ENCODE assay signal across 8 cellular contexts in genomic region chr9:129568560-129569505, GRCh38. TPM values are rescaled to one million over a fixed set of nuclear protein-coding genes. Genes with fewer than 3 reads are reported as not detected.
A peak's percentile ranks its signal among the peaks of the same experiment; 100 is the strongest.
DNase-seq lines count a peak whose midpoint lies in the region; ATAC-seq, FAIRE-seq and TF ChIP-seq lines count a peak whose summit lies in the region.

No MANE protein-coding gene starts in this region.

- H3K36me3 Mint-ChIP-seq in brain = no peaks in the 10 kb centered on the region
- H3K36me3 Mint-ChIP-seq in stimulated activated memory B cell treated with anti-CD40 and anti-IgM and Interleukin-4, amounts not matched to agents 10 μg/mL and 1 μg/mL and 100 μg/mL, for 72 hours = peaks cover 3% of the 10 kb centered on the region

- no peak for TF ChIP-seq POLR2A in NB4 (IDR thresholded peaks at IDR 0.05; ENCODE audit: extremely low read depth, insufficient read length)

- H3K9me3 ChIP-seq in keratinocyte (ENCODE audit: control insufficient read depth, low read depth, low read length) = no peaks in the 10 kb centered on the region

- FAIRE-seq in keratinocyte (lab: Jason Lieb, UNC) = no peak

- H3K36me3 ChIP-seq in keratinocyte (ENCODE audit: control insufficient read depth in 2 of 2, extremely low read depth in 1 of 2, insufficient read depth in 2 of 2, low read length in 2 of 2) = no peaks in the 10 kb centered on the region

- no peak overlapping the region for H3K27ac ChIP-seq in keratinocyte (ENCODE audit: control insufficient read depth, insufficient read depth, low read length)

- TF ChIP-seq CTCF in NB4 (IDR thresholded peaks at IDR 0.05; ENCODE audit: low read depth, low read length) = no peak
- no peak for TF ChIP-seq CTCF in brain (conservative IDR thresholded peaks at IDR 0.05)
- no peak for TF ChIP-seq CTCF in keratinocyte (optimal IDR thresholded peaks at IDR 0.05 in 1 of 3, IDR thresholded peaks at IDR 0.05 in 1 of 3, conservative IDR thresholded peaks at IDR 0.05 in 1 of 3; ENCODE audit: extremely low read depth in 1 of 3, insufficient read depth in 2 of 3, low read length in 3 of 3)

- H3K27me3 Mint-ChIP-seq in brain = peaks cover 3% of the 10 kb centered on the region
- H3K27me3 Mint-ChIP-seq in stimulated activated memory B cell treated with anti-CD40 and anti-IgM and Interleukin-4, amounts not matched to agents 10 μg/mL and 1 μg/mL and 100 μg/mL, for 72 hours = peaks cover 66% of the 10 kb centered on the region

- dilution Hi-C loops in keratinocyte (cut with MboI; ENCODE audit: extremely low pct_ligation_motif_present, low sequenced_read_pairs) = no loop called here

- H3K9ac ChIP-seq in keratinocyte (ENCODE audit: control insufficient read depth, extremely low read depth, insufficient read depth, low read length) = peak overlapping the region; percentile 28

- H3K4me3 Mint-ChIP-seq in brain = peak overlapping the region; percentile 82 to 87 (median 83)
- peak overlapping the region; percentile 45 for H3K4me3 Mint-ChIP-seq in stimulated activated memory B cell treated with anti-CD40 and anti-IgM and Interleukin-4, amounts not matched to agents 10 μg/mL and 1 μg/mL and 100 μg/mL, for 72 hours

- H3K9me3 Mint-ChIP-seq in brain = peaks cover 0 to 8% (median 5%) of the 10 kb centered on the region in 5 experiments
- peaks cover 4% of the 10 kb centered on the region for H3K9me3 Mint-ChIP-seq in stimulated activated memory B cell treated with anti-CD40 and anti-IgM and Interleukin-4, amounts not matched to agents 10 μg/mL and 1 μg/mL and 100 μg/mL, for 72 hours

- ATAC-seq in stimulated activated memory B cell treated with anti-CD40 and anti-IgM and Interleukin-4, amounts not matched to agents 10 μg/mL and 1 μg/mL and 100 μg/mL, for 72 hours = peak; percentile 10
- no peak for ATAC-seq in HG03025 (IDR thresholded peaks at IDR 0.05; ENCODE audit: low FRiP score, unreplicated experiment)
- no peak for ATAC-seq in HG03565 (IDR thresholded peaks at IDR 0.05; ENCODE audit: unreplicated experiment)

- no peaks in the 10 kb centered on the region for H3K79me2 ChIP-seq in keratinocyte (ENCODE audit: control insufficient read depth, insufficient read depth, low read length)

- H3K4me1 Mint-ChIP-seq in brain = peaks cover 41% of the 10 kb centered on the region
- peaks cover 26% of the 10 kb centered on the region for H3K4me1 Mint-ChIP-seq in stimulated activated memory B cell treated with anti-CD40 and anti-IgM and Interleukin-4, amounts not matched to agents 10 μg/mL and 1 μg/mL and 100 μg/mL, for 72 hours

- peak overlapping the region; percentile 40 for H2AFZ ChIP-seq in keratinocyte (ENCODE audit: control insufficient read depth, low read length)

- H3K27ac Mint-ChIP-seq in brain = peak overlapping the region; percentile 64 to 96 (median 95)
- H3K27ac Mint-ChIP-seq in stimulated activated memory B cell treated with anti-CD40 and anti-IgM and Interleukin-4, amounts not matched to agents 10 μg/mL and 1 μg/mL and 100 μg/mL, for 72 hours = no peak overlapping the region

- H3K9me1 ChIP-seq in keratinocyte (ENCODE audit: control insufficient read depth, extremely low read depth, insufficient read depth, low read length) = no peaks in the 10 kb centered on the region

- DNase-seq in C1 segment of cervical spinal cord (lab: John Stamatoyannopoulos, UW) (peak in 8 of 14 donors; percentile 23 to 65 (median 47)), NB4 (ENCODE audit: low read depth) (peak; percentile 14), keratinocyte (ENCODE audit: low read depth, low spot score) (no peak), NCI-H128 (lab: John Stamatoyannopoulos, UW; ENCODE audit: unreplicated experiment) (no peak)

- no peak overlapping the region for H3K4me3 ChIP-seq in NB4 (ENCODE audit: low read depth, low read length)
- H3K4me3 ChIP-seq in keratinocyte (ENCODE audit: control insufficient read depth in 2 of 3, extremely low read depth in 1 of 3, insufficient read depth in 2 of 3, low read depth in 1 of 3, low read length in 3 of 3) = peak overlapping the region; percentile 24 to 51 (median 46)

- no peaks in the 10 kb centered on the region for H4K20me1 ChIP-seq in keratinocyte (ENCODE audit: control insufficient read depth, extremely low read depth, insufficient read depth, low read length)

- H3K27me3 ChIP-seq in keratinocyte (ENCODE audit: control insufficient read depth, extremely low read depth, insufficient read depth, low read length) = no peaks in the 10 kb centered on the region

- H3K4me2 ChIP-seq in keratinocyte (ENCODE audit: control insufficient read depth, extremely low read depth, insufficient read depth, low read depth, low read length) = peak overlapping the region; percentile 76

- peaks cover 28% of the 10 kb centered on the region for H3K4me1 ChIP-seq in keratinocyte (ENCODE audit: control insufficient read depth, extremely low read depth, insufficient read depth, low read length)

RNA-seq across cellular contexts. Expression of gene C9orf50, which starts 52.1 kb away (rescaled TPM):
- polyA plus RNA-seq in brain (ENCODE audit: insufficient read depth, low read depth, low replicate concordance) (3.5 TPM), keratinocyte (not detected in 3 replicates)
- not detected for polyA plus RNA-seq in keratinocyte (2011; ENCODE audit: low read depth)
- polyA plus RNA-seq in keratinocyte (2011; cell fraction: cytosol; rRNA removed) = not detected in 2 replicates
- not detected in 2 replicates for polyA plus RNA-seq in keratinocyte (2011; cell fraction: nucleus; rRNA removed)
- not detected in 2 replicates for polyA plus RNA-seq in keratinocyte (2012; ENCODE audit: low replicate concordance)
- not detected in 3 replicates for polyA minus RNA-seq in keratinocyte
- polyA minus RNA-seq in keratinocyte (2011; cell fraction: cytosol; rRNA and poly(A)+ RNA removed) = not detected
- polyA minus RNA-seq in keratinocyte (2011; cell fraction: nucleus; rRNA and poly(A)+ RNA removed) = not detected in 2 replicates

RNA-seq across cellular contexts. Expression of gene NTMT1, which starts 57.1 kb away (rescaled TPM):
- polyA plus RNA-seq in brain (ENCODE audit: insufficient read depth, low read depth, low replicate concordance) = 118 TPM
- polyA plus RNA-seq in keratinocyte = 46.0 to 50.2 TPM (median 48.2 TPM) in 3 replicates
- 24.6 TPM for polyA plus RNA-seq in keratinocyte (2011; ENCODE audit: low read depth)
- 23.5 and 36.4 TPM in 2 replicates for polyA plus RNA-seq in keratinocyte (2011; cell fraction: cytosol; rRNA removed)
- polyA plus RNA-seq in keratinocyte (2011; cell fraction: nucleus; rRNA removed) = 22.0 and 23.8 TPM in 2 replicates
- polyA plus RNA-seq in keratinocyte (2012; ENCODE audit: low replicate concordance) = 30.8 and 52.5 TPM in 2 replicates
- 20.3 to 35.7 TPM (median 22.6 TPM) in 3 replicates for polyA minus RNA-seq in keratinocyte
- 24.0 TPM for polyA minus RNA-seq in keratinocyte (2011; cell fraction: cytosol; rRNA and poly(A)+ RNA removed)
- polyA minus RNA-seq in keratinocyte (2011; cell fraction: nucleus; rRNA and poly(A)+ RNA removed) = 7.8 and 9.3 TPM in 2 replicates

Comparison
In these comparisons a context has a peak if more than half of its experiments do, and no peak if none do; other contexts are left out.
1. DNase-seq: peak in C1 segment of cervical spinal cord (8 of 14) and NB4 (single experiment); none in keratinocyte (single experiment) and NCI-H128 (single experiment).